ENCODE assay signal across 21 cellular contexts in genomic region chr12:728781-729180, GRCh38. TPM values are rescaled to one million over a fixed set of nuclear protein-coding genes. Genes with fewer than 3 reads are reported as not detected.
DNase-seq lines count a peak whose midpoint lies in the region; ATAC-seq and TF ChIP-seq lines count a peak whose summit lies in the region.
"Had no signal": no experiment of that assay in that cellular context is flagged by ENCODE, and none has a peak within 500 bp of the region (broad histone marks: within the 10 kb centered on the region; RNA-seq: fewer than 3 reads in every experiment).

No MANE protein-coding gene starts in this region.

- H3K4me3 ChIP-seq in lower leg skin (ENCODE audit: low read depth, poor library complexity, severe bottlenecking), result no peak overlapping the region
- no peak overlapping the region for H3K4me3 ChIP-seq in H7 (ENCODE audit: insufficient read depth, low read depth, low read length)
- H3K4me3 ChIP-seq: A549, dorsolateral prefrontal cortex, esophagus muscularis mucosa, GM23248, uterus had no signal

- H3K27me3 ChIP-seq in H7 (ENCODE audit: control insufficient read depth, insufficient read depth, low read length), result no peaks in the 10 kb centered on the region
- H3K27me3 ChIP-seq: brain microvascular endothelial cell, dorsolateral prefrontal cortex, esophagus muscularis mucosa, uterus had no signal

- TF ChIP-seq CTCF in lower leg skin (IDR thresholded peaks at IDR 0.05), result no peak

- no peak overlapping the region for H3K4me3 Mint-ChIP-seq in activated CD4-positive, alpha-beta memory T cell treated with anti-CD3 and anti-CD28 coated beads, Interleukin-2, amount 10 ng/mL, durations not matched to agents 7 days and 5 days
- peak overlapping the region in 8 of 10 donors; percentile 32 to 63 (median 55) for H3K4me3 Mint-ChIP-seq in naive thymus-derived CD8-positive, alpha-beta T cell
- H3K4me3 Mint-ChIP-seq: activated naive CD4-positive, alpha-beta T cell treated with anti-CD3 and anti-CD28 coated beads, Interleukin-2, amount 50 U/mL, for 24 hours had no signal

- CTCF ChIA-PET in activated CD4-positive, alpha-beta memory T cell treated with anti-CD3 and anti-CD28 coated beads, Interleukin-2, amount 10 ng/mL, durations not matched to agents 7 days and 5 days (lab: Charles Lee), result interaction anchor here (0.6 to 3.8 kb wide), 8 partner anchors 10 to 63 kb away, joined by 3 to 47 read pairs (median 4); partner anchors contain the start of gene WNK1

- in situ Hi-C loops in KBM-7 (cut with MboI; ENCODE audit: low pct_unique_long_range_greater_than_20kb, low sequenced_read_pairs), result no loop called here

- H3K27me3 Mint-ChIP-seq in activated CD4-positive, alpha-beta memory T cell treated with anti-CD3 and anti-CD28 coated beads, Interleukin-2, amount 10 ng/mL, durations not matched to agents 7 days and 5 days, result no peaks in the 10 kb centered on the region
- H3K27me3 Mint-ChIP-seq in naive thymus-derived CD8-positive, alpha-beta T cell, result no peaks in the 10 kb centered on the region
- H3K27me3 Mint-ChIP-seq: activated naive CD4-positive, alpha-beta T cell treated with anti-CD3 and anti-CD28 coated beads, Interleukin-2, amount 50 U/mL, for 24 hours had no signal

- no peaks in the 10 kb centered on the region for H3K36me3 ChIP-seq in H7 (replicated peaks; ENCODE audit: control insufficient read depth, insufficient read depth, low read length)
- H3K36me3 ChIP-seq: brain microvascular endothelial cell, esophagus muscularis mucosa, uterus had no signal

- H3K9me3 Mint-ChIP-seq in activated CD4-positive, alpha-beta memory T cell treated with anti-CD3 and anti-CD28 coated beads, Interleukin-2, amount 10 ng/mL, durations not matched to agents 7 days and 5 days, result peaks cover 8% of the 10 kb centered on the region
- peaks cover 0 to 13% (median 0%) of the 10 kb centered on the region in 9 donors for H3K9me3 Mint-ChIP-seq in naive thymus-derived CD8-positive, alpha-beta T cell

- intact Hi-C loops in lower leg skin (cut with DNase I; ENCODE audit: low total_unique reads), result no loop called here

- no peak for TF ChIP-seq POLR2A in lower leg skin (IDR thresholded peaks at IDR 0.05)

- H3K4me1 Mint-ChIP-seq in activated CD4-positive, alpha-beta memory T cell treated with anti-CD3 and anti-CD28 coated beads, Interleukin-2, amount 10 ng/mL, durations not matched to agents 7 days and 5 days, result peaks cover 45% of the 10 kb centered on the region
- peaks cover 36 to 66% (median 65%) of the 10 kb centered on the region in 4 donors for H3K4me1 Mint-ChIP-seq in naive thymus-derived CD8-positive, alpha-beta T cell

- peak; percentile 86 to 87 for ATAC-seq in naive thymus-derived CD8-positive, alpha-beta T cell
- ATAC-seq: A549 had no signal

- peak; percentile 17 for DNase-seq in activated CD8-positive, alpha-beta memory T cell treated with anti-CD3 and anti-CD28 coated beads for 24 hours
- no peak for DNase-seq in activated CD8-positive, alpha-beta memory T cell treated with anti-CD3 and anti-CD28 coated beads, Interleukin-2, amount 50 U/mL, for 48 hours
- DNase-seq in KBM-7, result peak; percentile 40
- DNase-seq in activated CD4-positive, alpha-beta memory T cell treated with anti-CD3 and anti-CD28 coated beads, Interleukin-2, amount 10 ng/mL, durations not matched to agents 7 days and 5 days, result peak; percentile 28
- peak in 7 of 10 donors; percentile 24 to 80 (median 65) for DNase-seq in naive thymus-derived CD8-positive, alpha-beta T cell
- DNase-seq in lower leg skin (ENCODE audit: low spot score in 2 of 2), result no peak
- no peak for DNase-seq in H7
- no peak for DNase-seq in DMS53 treated with DMSO at 0.1 percent for 48 hours (lab: John Stamatoyannopoulos, UW; ENCODE audit: unreplicated experiment)
- DNase-seq: brain microvascular endothelial cell; dorsolateral prefrontal cortex; glutamatergic neuron; GM23248; mesendoderm; NCI-H1694; NCI-H526; SHP77 treated with DMSO at 0.1 percent for 48 hours; stimulated activated CD4-positive, alpha-beta T cell treated with anti-CD3 and anti-CD28 coated beads, Interleukin-15, amount 100 ng/mL, for 24 hours; uterus had no signal

- H3K27ac Mint-ChIP-seq in activated CD4-positive, alpha-beta memory T cell treated with anti-CD3 and anti-CD28 coated beads, Interleukin-2, amount 10 ng/mL, durations not matched to agents 7 days and 5 days, result peak overlapping the region; percentile 79
- peak overlapping the region; percentile 85 to 96 (median 91) for H3K27ac Mint-ChIP-seq in naive thymus-derived CD8-positive, alpha-beta T cell

- H3K36me3 Mint-ChIP-seq in activated CD4-positive, alpha-beta memory T cell treated with anti-CD3 and anti-CD28 coated beads, Interleukin-2, amount 10 ng/mL, durations not matched to agents 7 days and 5 days (ENCODE audit: low read depth), result peaks cover 17% of the 10 kb centered on the region
- H3K36me3 Mint-ChIP-seq in naive thymus-derived CD8-positive, alpha-beta T cell, result no peaks in the 10 kb centered on the region
- H3K36me3 Mint-ChIP-seq: activated naive CD4-positive, alpha-beta T cell treated with anti-CD3 and anti-CD28 coated beads, Interleukin-2, amount 50 U/mL, for 24 hours had no signal

- POLR2A ChIA-PET in activated CD4-positive, alpha-beta memory T cell treated with anti-CD3 and anti-CD28 coated beads, Interleukin-2, amount 10 ng/mL, durations not matched to agents 7 days and 5 days (lab: Charles Lee), result interaction anchor here (0.9 to 5.8 kb wide), 21 partner anchors 9 to 221 kb away, joined by 3 to 81 read pairs (median 4); partner anchors contain the start of genes RAD52 and WNK1
- POLR2A ChIA-PET in naive thymus-derived CD8-positive, alpha-beta T cell (lab: Charles Lee), result interaction anchor here (0.6 to 5.2 kb wide), 13 partner anchors 9 to 189 kb away, joined by 3 to 85 read pairs (median 3); partner anchors contain the start of gene WNK1

- 40 to 62% methylated on average over 2 of the region's 2 CpGs for WGBS in lower leg skin, 2 donors

RNA-seq across cellular contexts. Expression of gene WNK1, which starts 23.6 kb away (rescaled TPM):
- total RNA-seq in activated CD4-positive, alpha-beta memory T cell treated with anti-CD3 and anti-CD28 coated beads, Interleukin-2, amount 10 ng/mL, durations not matched to agents 7 days and 5 days, result 100 to 1,000 TPM; 154 to 180 TPM
- 100 to 1,000 TPM; 142 to 158 TPM for total RNA-seq in naive thymus-derived CD8-positive, alpha-beta T cell
- 10 to 100 TPM; 19.5 to 31.0 (median 26.7) TPM for polyA plus RNA-seq in naive thymus-derived CD8-positive, alpha-beta T cell
- total RNA-seq in lower leg skin, result 100 to 1,000 TPM; 273 to 518 (median 346) TPM
- total RNA-seq in H7 (2014; rRNA removed; shearing (Covaris generic)), result 72.7 and 79.3 TPM in 2 replicates

Comparison
In these comparisons a context has a peak if more than half of its experiments do, and no peak if none do; other contexts are left out.
1. DNase-seq: peak in activated CD8-positive, alpha-beta memory T cell treated with anti-CD3 and anti-CD28 coated beads for 24 hours (single experiment), KBM-7 (single experiment), activated CD4-positive, alpha-beta memory T cell treated with anti-CD3 and anti-CD28 coated beads, Interleukin-2, amount 10 ng/mL, durations not matched to agents 7 days and 5 days (single experiment) and naive thymus-derived CD8-positive, alpha-beta T cell (7 of 10); none in activated CD8-positive, alpha-beta memory T cell treated with anti-CD3 and anti-CD28 coated beads, Interleukin-2, amount 50 U/mL, for 48 hours (single experiment), lower leg skin (0 of 2), H7 (single experiment) and DMS53 treated with DMSO at 0.1 percent for 48 hours (single experiment).